In genomic region chr12:124804011-124804621, GRCh38 we compare ENCODE assay signal across 8 cellular contexts. TPM values are rescaled to one million over a fixed set of nuclear protein-coding genes. Genes with fewer than 3 reads are reported as not detected.
DNase-seq lines count a peak whose midpoint lies in the region; ATAC-seq and TF ChIP-seq lines count a peak whose summit lies in the region.

No MANE protein-coding gene starts in this region.

- DNase-seq in SIG-M5 treated with dmso at 0.1 percent for 504 hours (lab: John Stamatoyannopoulos, UW; ENCODE audit: unreplicated experiment) (peak; percentile 23), SIG-M5 (lab: John Stamatoyannopoulos, UW) (no peak), astrocyte of the spinal cord (ENCODE audit: low read depth, low spot score) (peak; percentile 13), iPS-NIHi7 (ENCODE audit: extremely low spot score) (peak; percentile 60), aorta (peak in 1 of 2 donors; percentile 55), amniotic stem cell (lab: John Stamatoyannopoulos, UW) (no peak)
- no peak for DNase-seq in activated CD4-positive, alpha-beta T cell treated with anti-CD3 and anti-CD28 coated beads for 1 hour

- H3K4me1 ChIP-seq in aorta (ENCODE audit: control insufficient read depth in 1 of 2, insufficient read depth in 2 of 2, low read length in 2 of 2), result no peaks in the 10 kb centered on the region

- no peak overlapping the region for H3K27ac ChIP-seq in aorta (ENCODE audit: low read depth in 1 of 2, low read length in 2 of 2)

- in situ Hi-C loops in astrocyte of the spinal cord (cut with HindIII; ENCODE audit: low sequenced_read_pairs), result no loop called here

- no peaks in the 10 kb centered on the region for H3K27me3 ChIP-seq in aorta (ENCODE audit: control insufficient read depth in 1 of 2, insufficient read depth in 2 of 2, low read length in 1 of 2)

- intact Hi-C loops in aorta (cut with DNase I), result loop anchor here in 1 of 2 donors (10.0 kb wide), 1 partner anchor 91 kb away; no protein-coding TSS in a partner anchor

- ATAC-seq in aorta (ENCODE audit: low FRiP score) (peak; percentile 48), HG03159 (IDR thresholded peaks at IDR 0.05; ENCODE audit: unreplicated experiment) (no peak)

- 6 to 21% methylated on average over 9 of the region's 9 CpGs for WGBS in aorta, 2 donors

- no peaks in the 10 kb centered on the region for H3K9me3 ChIP-seq in aorta (ENCODE audit: control insufficient read depth, low read length)

- no peaks in the 10 kb centered on the region for H3K36me3 ChIP-seq in aorta (ENCODE audit: control insufficient read depth in 1 of 2, insufficient read depth in 2 of 2, low read length in 1 of 2)

- no peak overlapping the region for H3K4me3 ChIP-seq in astrocyte of the spinal cord (ENCODE audit: low read depth, low read length)
- H3K4me3 ChIP-seq in aorta (ENCODE audit: low read length in 2 of 2), result no peak overlapping the region

- no peak for TF ChIP-seq CTCF in astrocyte of the spinal cord (IDR thresholded peaks at IDR 0.05; ENCODE audit: low read depth, low read length)

RNA-seq across cellular contexts. Expression of gene SCARB1, which starts 59.5 kb away (rescaled TPM):
- total RNA-seq in aorta, result 10 to 100 TPM; 15.0 to 38.5 TPM
- 1 to 10 TPM; 6.6 to 8.9 TPM for polyA plus RNA-seq in aorta

Comparison
In these comparisons a context has a peak if more than half of its experiments do, and no peak if none do; other contexts are left out.
1. DNase-seq: peak in SIG-M5 treated with dmso at 0.1 percent for 504 hours (single experiment), astrocyte of the spinal cord (single experiment) and iPS-NIHi7 (single experiment); none in SIG-M5 (single experiment), amniotic stem cell (single experiment) and activated CD4-positive, alpha-beta T cell treated with anti-CD3 and anti-CD28 coated beads for 1 hour (single experiment).